9 cellular contexts compared by ENCODE assay signal in the genomic region with DNA sequence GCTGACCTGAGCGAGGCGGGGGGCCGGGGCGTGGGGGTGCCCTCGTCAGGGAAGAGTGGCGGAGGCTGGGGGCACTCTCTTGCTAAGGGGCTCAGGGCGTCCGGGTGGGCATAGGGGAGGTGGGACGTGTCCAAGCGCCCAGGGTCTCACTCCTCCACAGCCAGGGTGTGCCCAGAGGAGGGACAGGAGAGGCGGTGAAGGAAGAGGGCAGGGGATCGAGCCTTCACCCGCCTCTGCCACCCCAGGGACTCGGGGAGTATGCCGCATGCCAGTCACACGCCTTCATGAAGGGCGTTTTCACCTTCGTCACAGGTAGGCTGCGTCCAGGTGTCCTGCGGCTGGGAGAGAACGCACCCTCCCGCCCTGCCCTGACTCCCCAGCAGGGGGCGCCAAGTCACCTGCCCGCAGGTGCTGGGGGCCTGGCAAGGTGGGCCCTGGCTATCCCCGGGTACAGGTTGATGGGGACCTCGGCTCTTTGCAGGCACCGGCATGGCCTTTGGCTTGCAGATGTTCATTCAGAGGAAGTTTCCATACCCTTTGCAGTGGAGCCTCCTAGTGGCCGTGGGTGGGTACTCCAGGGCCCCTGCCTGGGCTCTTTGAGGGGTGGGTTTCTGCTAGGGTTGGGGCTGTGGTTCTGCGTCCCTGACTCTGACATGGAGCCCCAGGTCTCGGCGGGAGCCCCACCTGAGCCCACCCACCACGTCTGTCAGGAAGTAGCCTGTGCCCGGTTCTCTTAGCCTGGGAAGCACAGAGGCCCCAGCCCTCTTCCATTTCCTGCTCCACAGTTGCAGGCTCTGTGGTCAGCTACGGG. TPM values are rescaled to one million over a fixed set of nuclear protein-coding genes. Genes with fewer than 3 reads are reported as not detected.
DNase-seq lines count a peak whose midpoint lies in the region; ATAC-seq and TF ChIP-seq lines count a peak whose summit lies in the region.
"Had no signal": no experiment of that assay in that cellular context is flagged by ENCODE, and none has a peak within 500 bp of the region (broad histone marks: within the 10 kb centered on the region; RNA-seq: fewer than 3 reads in every experiment).

No MANE protein-coding gene starts in this region.

- peak; percentile 69 for DNase-seq in HK-2 (ENCODE audit: unreplicated experiment)
- peak; percentile 90 for DNase-seq in RPMI8226
- DNase-seq in activated naive CD4-positive, alpha-beta T cell treated with Interleukin-2 at 50 U/mL for 16 hours = peak; percentile 69
- peak; percentile 49 to 60 for DNase-seq in heart right ventricle
- DNase-seq in retinal pigment epithelial cell (ENCODE audit: low read depth) = no peak

- peak overlapping the region; percentile 88 to 98 (median 96) for H3K27ac ChIP-seq in heart right ventricle

- H3K36me3 ChIP-seq in heart right ventricle = peaks cover 0 to 25% (median 0%) of the 10 kb centered on the region in 9 donors

- TF ChIP-seq CTCF in GM12872 (IDR thresholded peaks at IDR 0.05; ENCODE audit: insufficient read depth, low read depth, low read length) (peak; percentile 99), heart right ventricle (IDR thresholded peaks at IDR 0.05) (peak; percentile 79 to 97 (median 90)), retinal pigment epithelial cell (conservative IDR thresholded peaks at IDR 0.05; ENCODE audit: low read depth, low read length) (peak; percentile 84)

- ATAC-seq in heart right ventricle (peak in 7 of 8 donors; percentile 0 to 9 (median 2)), GM19463 (IDR thresholded peaks at IDR 0.05; ENCODE audit: unreplicated experiment) (no peak), HG03025 (IDR thresholded peaks at IDR 0.05; ENCODE audit: low FRiP score, unreplicated experiment) (no peak)

- peaks cover 0 to 8% (median 0%) of the 10 kb centered on the region in 7 donors for H3K27me3 ChIP-seq in heart right ventricle

- no peaks in the 10 kb centered on the region for H3K9me3 ChIP-seq in heart right ventricle

- H3K4me3 ChIP-seq in heart right ventricle = peak overlapping the region; percentile 57 to 93 (median 77)
- peak overlapping the region; percentile 71 for H3K4me3 ChIP-seq in retinal pigment epithelial cell (ENCODE audit: low read length)

- H3K4me1 ChIP-seq in heart right ventricle = peaks cover 15 to 70% (median 46%) of the 10 kb centered on the region in 9 donors

- WGBS in heart right ventricle, 2 donors = 4 to 6% methylated on average over 25 to 34 of the region's 34 CpGs

- intact Hi-C loops in heart right ventricle (cut with DNase I) = loop anchor here in 5 of 10 donors (2.0 to 10.0 kb wide), 6 partner anchors 53 to 236 kb away; partner anchors contain the start of genes FBXW5 (in 4 of the 5), PHPT1 (in 3 of the 5), C8G (in 2 of the 5) and ABCA2 (in 1 of the 5)

RNA-seq across cellular contexts. Expression of gene TMEM141, which starts 0.5 kb away (rescaled TPM):
- total RNA-seq in heart right ventricle = 10 to 100 TPM; 48.1 to 83.4 (median 61.8) TPM
- polyA plus RNA-seq in heart right ventricle = 100 to 1,000 TPM in 1 of 2 donors, 10 to 100 TPM in 1; 95.6 to 107 TPM

RNA-seq across cellular contexts. Expression of gene CCDC183, which starts 4.5 kb away (rescaled TPM):
- total RNA-seq in heart right ventricle = 1 to 10 TPM in 6 of 10 donors, under 1 TPM in 4; 0.56 to 2.4 (median 1.1) TPM
- 1 to 10 TPM in 1 of 2 donors, under 1 TPM in 1; 0.49 to 9.2 TPM for polyA plus RNA-seq in heart right ventricle

RNA-seq across cellular contexts. Expression of gene RABL6, which starts 16.1 kb away (rescaled TPM):
- total RNA-seq in heart right ventricle = 10 to 100 TPM; 61.6 to 91.2 (median 66.6) TPM
- 10 to 100 TPM; 60.5 to 97.4 TPM for polyA plus RNA-seq in heart right ventricle

RNA-seq across cellular contexts. Expression of gene LCN15, which starts 27.4 kb away (rescaled TPM):
- total RNA-seq in heart right ventricle = 10 to 100 TPM in 1 of 10 donors, 1 to 10 TPM in 1, under 1 TPM in 1, not detected in 7; 0.85 to 20.1 (median 1.3) TPM
- 1 to 10 TPM; 1.0 to 6.1 TPM for polyA plus RNA-seq in heart right ventricle
- total RNA-seq: renal cortical epithelial cell had no signal

RNA-seq across cellular contexts. Expression of gene LCN8, which starts 33.6 kb away (rescaled TPM):
- not detected for total RNA-seq in heart right ventricle
- not detected for polyA plus RNA-seq in heart right ventricle
- total RNA-seq: renal cortical epithelial cell had no signal

Comparison
In these comparisons a context has a peak if more than half of its experiments do, and no peak if none do; other contexts are left out.
1. ATAC-seq: peak in heart right ventricle (7 of 8); none in GM19463 (single experiment) and HG03025 (single experiment).
2. Peak in every context shown above with its lines, with median percentiles within 50 percentile points of each other: CTCF ChIP-seq.